Comparison of ENCODE assay signal across 20 cellular contexts in genomic region chr7:42409296-42409695, GRCh38.
DNase-seq lines count a peak whose midpoint lies in the region; ATAC-seq and TF ChIP-seq lines count a peak whose summit lies in the region.
"Had no signal": no experiment of that assay in that cellular context is flagged by ENCODE, and none has a peak within 500 bp of the region (broad histone marks: within the 10 kb centered on the region; RNA-seq: fewer than 3 reads in every experiment).

No MANE protein-coding gene starts in this region.

- no peaks in the 10 kb centered on the region for H3K4me1 ChIP-seq in GM23338 (ENCODE audit: insufficient read depth)
- H3K4me1 ChIP-seq in neural progenitor cell, result peaks cover 6% of the 10 kb centered on the region
- no peaks in the 10 kb centered on the region for H3K4me1 ChIP-seq in gastrocnemius medialis
- H3K4me1 ChIP-seq: A549, BE2C, Caco-2 had no signal

- H3K9ac ChIP-seq in neural progenitor cell, result no peak overlapping the region
- H3K9ac ChIP-seq: BLaER1 had no signal

- H3K36me3 ChIP-seq in GM23338 (ENCODE audit: insufficient read depth) (no peaks in the 10 kb centered on the region), neural progenitor cell (no peaks in the 10 kb centered on the region), gastrocnemius medialis (no peaks in the 10 kb centered on the region)
- H3K36me3 ChIP-seq: BE2C, BLaER1 had no signal

- DNase-seq in GM23338 (ENCODE audit: low spot score), result no peak
- DNase-seq in WTC11 (ENCODE audit: low spot score), result no peak
- peak; percentile 11 for DNase-seq in neural progenitor cell (ENCODE audit: low spot score)
- DNase-seq in activated CD4-positive, alpha-beta T cell treated with anti-CD3 and anti-CD28 coated beads, Interleukin-2, amount 50 U/mL, for 4 hours, result no peak
- no peak for DNase-seq in COLO829 (ENCODE audit: low spot score)
- no peak for DNase-seq in gastrocnemius medialis
- DNase-seq: BE2C; C1 segment of cervical spinal cord; Caco-2; Calu3; CD4-positive, alpha-beta memory T cell; CD4-positive, CD25-positive, alpha-beta regulatory T cell; CD8-positive, alpha-beta memory T cell; DMS79 treated with DMSO at 0.1 percent for 48 hours; GF-D8 had no signal

- H3K79me2 ChIP-seq in GM23338 (replicated peaks; ENCODE audit: insufficient read depth), result no peaks in the 10 kb centered on the region
- no peaks in the 10 kb centered on the region for H3K79me2 ChIP-seq in neural progenitor cell (ENCODE audit: low read depth)

- H4K20me1 ChIP-seq in GM23338 (replicated peaks; ENCODE audit: insufficient read depth), result no peaks in the 10 kb centered on the region
- no peaks in the 10 kb centered on the region for H4K20me1 ChIP-seq in neural progenitor cell (ENCODE audit: low read depth)
- H4K20me1 ChIP-seq: BLaER1 had no signal

- no peak overlapping the region for H3K27ac ChIP-seq in GM23338 (ENCODE audit: low read depth)
- no peak overlapping the region for H3K27ac ChIP-seq in neural progenitor cell
- H3K27ac ChIP-seq in gastrocnemius medialis, result no peak overlapping the region
- H3K27ac ChIP-seq: 22Rv1, A549, BLaER1 had no signal

- H3K27me3 ChIP-seq in GM23338 (ENCODE audit: insufficient read depth) (no peaks in the 10 kb centered on the region), neural progenitor cell (no peaks in the 10 kb centered on the region), gastrocnemius medialis (no peaks in the 10 kb centered on the region)
- H3K27me3 ChIP-seq: BE2C, BLaER1 had no signal

- ATAC-seq in GM23338 (peak; percentile 67), WTC11 (peak; percentile 67), gastrocnemius medialis (no peak)
- ATAC-seq: A549, GM12878 had no signal

- peak overlapping the region; percentile 70 for H2AFZ ChIP-seq in GM23338
- peak overlapping the region; percentile 65 for H2AFZ ChIP-seq in neural progenitor cell (replicated peaks)

- H3K27ac Mint-ChIP-seq in GM23338 (no peak overlapping the region), WTC11 (no peak overlapping the region), neural progenitor cell (no peak overlapping the region)
- H3K27ac Mint-ChIP-seq: CD14-positive monocyte; CD4-positive, alpha-beta memory T cell; CD4-positive, CD25-positive, alpha-beta regulatory T cell; CD8-positive, alpha-beta memory T cell had no signal

- intact Hi-C loops in gastrocnemius medialis (cut with DNase I; ENCODE audit: low total_unique reads), result no loop called here

- H3K4me3 ChIP-seq in GM23338, result no peak overlapping the region
- H3K4me3 ChIP-seq in neural progenitor cell, result no peak overlapping the region
- H3K4me3 ChIP-seq in gastrocnemius medialis, result no peak overlapping the region
- H3K4me3 ChIP-seq: A549, BLaER1, GM12878 had no signal

- H3K9me2 ChIP-seq in GM23338 (ENCODE audit: insufficient read depth), result peaks cover 10% of the 10 kb centered on the region; the same call in 1 of the 2 replicates

- POLR2A ChIA-PET in WTC11 (lab: Charles Lee), result no interaction called here

- H3K9me3 Mint-ChIP-seq in GM23338 (no peaks in the 10 kb centered on the region), WTC11 (peaks cover 4% of the 10 kb centered on the region; the same call in 1 of the 2 replicates), neural progenitor cell (peaks cover 3% of the 10 kb centered on the region)

- no peak for TF ChIP-seq POLR2A in gastrocnemius medialis (IDR thresholded peaks at IDR 0.05)

- CTCF ChIA-PET in WTC11 (lab: Charles Lee), result interaction anchor here (1.3 to 2.6 kb wide), 3 partner anchors 454 to 469 kb away, joined by 3 to 11 read pairs (median 5); no protein-coding TSS in a partner anchor

- H3K4me1 Mint-ChIP-seq in GM23338 (peaks cover 5% of the 10 kb centered on the region; the same call in 2 of the 3 replicates), WTC11 (peaks cover 13% of the 10 kb centered on the region), neural progenitor cell (peaks cover 10% of the 10 kb centered on the region)
- H3K4me1 Mint-ChIP-seq: CD14-positive monocyte; CD4-positive, alpha-beta memory T cell; CD4-positive, CD25-positive, alpha-beta regulatory T cell; CD8-positive, alpha-beta memory T cell had no signal

- H3K27me3 Mint-ChIP-seq in GM23338 (ENCODE audit: insufficient read depth, low read depth, poor library complexity) (no peaks in the 10 kb centered on the region), WTC11 (ENCODE audit: low read depth) (no peaks in the 10 kb centered on the region), neural progenitor cell (ENCODE audit: insufficient read depth, low read depth) (peaks cover 5% of the 10 kb centered on the region)

- H3F3A ChIP-seq in GM23338 (replicated peaks; ENCODE audit: low read depth) (no peaks in the 10 kb centered on the region), neural progenitor cell (ENCODE audit: low read depth) (no peaks in the 10 kb centered on the region)

- no peaks in the 10 kb centered on the region for H3K9me3 ChIP-seq in neural progenitor cell (ENCODE audit: low read depth)
- no peaks in the 10 kb centered on the region for H3K9me3 ChIP-seq in gastrocnemius medialis
- H3K9me3 ChIP-seq: A549, BE2C, BLaER1, Caco-2 had no signal

- TF ChIP-seq CTCF in GM23338 (conservative IDR thresholded peaks at IDR 0.05; ENCODE audit: low read depth in 2 of 2) (no peak), WTC11 (IDR thresholded peaks at IDR 0.05) (no peak), neural progenitor cell (IDR thresholded peaks at IDR 0.05) (no peak), gastrocnemius medialis (IDR thresholded peaks at IDR 0.05 in 4 of 5, conservative IDR thresholded peaks at IDR 0.05 in 1 of 5) (no peak)

- H3K4me2 ChIP-seq in GM23338, result no peak overlapping the region
- no peak overlapping the region for H3K4me2 ChIP-seq in neural progenitor cell
- H3K4me2 ChIP-seq: A549, BLaER1 had no signal

- H3K4me3 Mint-ChIP-seq in GM23338 (no peak overlapping the region), WTC11 (no peak overlapping the region), neural progenitor cell (no peak overlapping the region)
- H3K4me3 Mint-ChIP-seq: CD14-positive monocyte; CD4-positive, alpha-beta memory T cell; CD4-positive, CD25-positive, alpha-beta regulatory T cell; CD8-positive, alpha-beta memory T cell had no signal

- in situ Hi-C loops in gastrocnemius medialis (cut with MboI; ENCODE audit: low sequenced_read_pairs in 4 of 4), result no loop called here

- H3K36me3 Mint-ChIP-seq in GM23338 (ENCODE audit: low read depth) (no peaks in the 10 kb centered on the region), WTC11 (no peaks in the 10 kb centered on the region), neural progenitor cell (no peaks in the 10 kb centered on the region)
- H3K36me3 Mint-ChIP-seq: CD14-positive monocyte; CD4-positive, alpha-beta memory T cell; CD4-positive, CD25-positive, alpha-beta regulatory T cell; CD8-positive, alpha-beta memory T cell had no signal

TF ChIP-seq in GM23338, 12 proteins besides CTCF, POLR2A, EP300 and RAD21 (continues in another document):
- TF ChIP-seq EZH2 (IDR thresholded peaks at IDR 0.05; ENCODE audit: low read depth, unreplicated experiment) (no peak), REST (IDR thresholded peaks at IDR 0.05; ENCODE audit: unreplicated experiment) (no peak)

TF ChIP-seq in WTC11, 78 proteins besides CTCF, POLR2A, EP300 and RAD21:
- TF ChIP-seq HMGA2 (CRISPR knock-in tag; IDR thresholded peaks at IDR 0.05) (no peak), ZNF281 (CRISPR knock-in tag; IDR thresholded peaks at IDR 0.05) (no peak), NR1H2 (CRISPR knock-in tag; IDR thresholded peaks at IDR 0.05) (no peak), OVOL2 (CRISPR knock-in tag; IDR thresholded peaks at IDR 0.05; ENCODE audit: borderline replicate concordance) (no peak), MAX (CRISPR knock-in tag; IDR thresholded peaks at IDR 0.05) (no peak), ELF4 (CRISPR knock-in tag; IDR thresholded peaks at IDR 0.05; ENCODE audit: low read depth) (no peak), TEAD4 (CRISPR knock-in tag; IDR thresholded peaks at IDR 0.05) (no peak), NFATC4 (CRISPR knock-in tag; IDR thresholded peaks at IDR 0.05) (no peak), CBFB (CRISPR knock-in tag; IDR thresholded peaks at IDR 0.05; ENCODE audit: low read depth) (no peak), NFYB (CRISPR knock-in tag; conservative IDR thresholded peaks at IDR 0.05; ENCODE audit: low read depth) (no peak), ZBTB21 (CRISPR knock-in tag; IDR thresholded peaks at IDR 0.05; ENCODE audit: borderline replicate concordance) (no peak), JUN (CRISPR knock-in tag; IDR thresholded peaks at IDR 0.05) (no peak), ETV6 (CRISPR knock-in tag; IDR thresholded peaks at IDR 0.05) (no peak), JAZF1 (CRISPR knock-in tag; IDR thresholded peaks at IDR 0.05) (no peak)

Comparison
In these comparisons a context has a peak if more than half of its experiments do, and no peak if none do; other contexts are left out.
1. ATAC-seq: peak in GM23338 (single experiment) and WTC11 (single experiment); none in gastrocnemius medialis (0 of 2).